12 cellular contexts compared by ENCODE assay signal in the genomic region with DNA sequence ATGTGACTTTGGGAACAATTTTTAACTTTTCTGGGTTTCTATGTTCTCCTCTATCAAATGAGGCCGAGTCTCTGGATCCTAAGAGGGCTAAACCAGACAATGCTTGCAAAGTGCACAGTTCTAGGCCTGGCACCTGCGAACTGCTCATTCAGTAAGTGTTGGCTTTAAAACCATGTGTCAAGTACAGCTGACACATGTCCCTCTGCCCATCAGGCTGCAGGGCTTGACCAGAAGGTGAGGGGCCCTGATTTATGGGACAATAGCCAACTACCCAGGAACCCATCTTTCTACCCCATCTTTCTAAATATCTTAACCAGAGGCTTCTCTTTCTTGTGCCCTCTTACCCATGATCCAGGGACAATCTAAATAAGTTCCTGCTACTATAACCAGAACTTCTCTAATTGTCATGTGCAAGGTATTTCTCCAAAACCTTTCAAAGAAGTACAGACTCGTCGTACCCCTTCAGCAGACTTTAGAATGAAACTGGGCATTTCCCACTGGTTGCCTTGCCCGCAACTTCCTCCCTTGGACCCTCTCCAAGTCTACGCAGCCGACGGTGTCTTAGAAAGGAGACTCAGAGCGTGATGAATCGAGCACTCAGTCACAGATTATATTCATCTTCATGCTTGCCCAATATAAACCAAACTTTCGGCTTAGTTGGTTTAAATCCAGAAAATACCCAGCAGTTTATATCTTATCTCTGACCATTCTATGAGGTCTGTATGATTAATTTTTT.
DNase-seq lines count a peak whose midpoint lies in the region; ATAC-seq and TF ChIP-seq lines count a peak whose summit lies in the region.
"Had no signal": no experiment of that assay in that cellular context is flagged by ENCODE, and none has a peak within 500 bp of the region (broad histone marks: within the 10 kb centered on the region; RNA-seq: fewer than 3 reads in every experiment).

No MANE protein-coding gene starts in this region.

- H3K9me2 ChIP-seq in SK-N-SH: no peaks in the 10 kb centered on the region

- H3K27me3 ChIP-seq in SK-N-SH (ENCODE audit: insufficient read depth): peaks cover 10% of the 10 kb centered on the region; the same call in 1 of the 2 replicates
- H3K27me3 ChIP-seq: neural progenitor cell had no signal

- H3K27ac ChIP-seq in SK-N-SH (ENCODE audit: low read depth in 2 of 2, low read length in 1 of 2): peak overlapping the region in 1 of 2 experiments; percentile 17; a peak in 1 of 4 replicates
- H3K27ac ChIP-seq: neural progenitor cell, stomach had no signal

- POLR2A ChIA-PET in SK-N-SH (lab: Yijun Ruan, JAX): no interaction called here

- no peak overlapping the region for H3K27ac Mint-ChIP-seq in activated naive CD4-positive, alpha-beta T cell treated with anti-CD3 and anti-CD28 coated beads, Interleukin-2, amount 10 ng/mL, durations not matched to agents 7 days and 5 days
- H3K27ac Mint-ChIP-seq in stimulated activated naive CD8-positive, alpha-beta T cell treated with anti-CD3 and anti-CD28 coated beads, Interleukin-15, amount 100 ng/mL, for 72 hours: no peak overlapping the region
- H3K27ac Mint-ChIP-seq: neural progenitor cell had no signal

- no peak overlapping the region for H3K4me3 ChIP-seq in SK-N-SH (ENCODE audit: low read depth in 2 of 2, low read length in 1 of 2)
- H3K4me3 ChIP-seq in fibroblast of pulmonary artery (replicated peaks; ENCODE audit: low read depth, low read length): no peak overlapping the region
- H3K4me3 ChIP-seq: neural progenitor cell, stomach had no signal

- CTCF ChIA-PET in activated naive CD4-positive, alpha-beta T cell treated with anti-CD3 and anti-CD28 coated beads, Interleukin-2, amount 10 ng/mL, durations not matched to agents 7 days and 5 days (lab: Charles Lee): interaction anchor here (1.3 to 1.6 kb wide), 2 partner anchors 9 to 154 kb away, joined by 4 to 5 read pairs; no protein-coding TSS in a partner anchor
- CTCF ChIA-PET in SK-N-SH (lab: Yijun Ruan, JAX): interaction anchor here (2.7 kb wide), 1 partner anchor 10 kb away, joined by 13 read pairs; no protein-coding TSS in a partner anchor

- WGBS in SK-N-SH (ENCODE audit: low lambda C conversion rate): 15% methylated on average over 11 of the region's 11 CpGs

- no peak for TF ChIP-seq EP300 in SK-N-SH (IDR thresholded peaks at IDR 0.05; ENCODE audit: borderline replicate concordance in 1 of 2, low read depth in 1 of 2, low read length in 1 of 2)

- no peaks in the 10 kb centered on the region for H3K36me3 ChIP-seq in SK-N-SH (replicated peaks in 1 of 2; ENCODE audit: control insufficient read depth in 1 of 2, insufficient read depth in 2 of 2, low read length in 1 of 2)
- H3K36me3 ChIP-seq: neural progenitor cell, stomach had no signal

- no peak overlapping the region for H3K4me3 Mint-ChIP-seq in activated naive CD4-positive, alpha-beta T cell treated with anti-CD3 and anti-CD28 coated beads, Interleukin-2, amount 10 ng/mL, durations not matched to agents 7 days and 5 days
- no peak overlapping the region for H3K4me3 Mint-ChIP-seq in stimulated activated naive CD8-positive, alpha-beta T cell treated with anti-CD3 and anti-CD28 coated beads, Interleukin-15, amount 100 ng/mL, for 72 hours
- H3K4me3 Mint-ChIP-seq: neural progenitor cell had no signal

- H3F3A ChIP-seq in SK-N-SH (replicated peaks; ENCODE audit: insufficient read depth): peaks cover 34% of the 10 kb centered on the region

- TF ChIP-seq RAD21 in SK-N-SH (IDR thresholded peaks at IDR 0.05; ENCODE audit: low read length): no peak

- peaks cover 42% of the 10 kb centered on the region for H3K4me1 Mint-ChIP-seq in activated naive CD4-positive, alpha-beta T cell treated with anti-CD3 and anti-CD28 coated beads, Interleukin-2, amount 10 ng/mL, durations not matched to agents 7 days and 5 days
- peaks cover 23% of the 10 kb centered on the region for H3K4me1 Mint-ChIP-seq in stimulated activated naive CD8-positive, alpha-beta T cell treated with anti-CD3 and anti-CD28 coated beads, Interleukin-15, amount 100 ng/mL, for 72 hours

- peaks cover 49% of the 10 kb centered on the region for H3K27me3 Mint-ChIP-seq in activated naive CD4-positive, alpha-beta T cell treated with anti-CD3 and anti-CD28 coated beads, Interleukin-2, amount 10 ng/mL, durations not matched to agents 7 days and 5 days
- peaks cover 82% of the 10 kb centered on the region for H3K27me3 Mint-ChIP-seq in stimulated activated naive CD8-positive, alpha-beta T cell treated with anti-CD3 and anti-CD28 coated beads, Interleukin-15, amount 100 ng/mL, for 72 hours

- peak; percentile 69 for ATAC-seq in stimulated activated naive CD8-positive, alpha-beta T cell treated with anti-CD3 and anti-CD28 coated beads, Interleukin-15, amount 100 ng/mL, for 72 hours
- no peak for ATAC-seq in GM19023 (IDR thresholded peaks at IDR 0.05; ENCODE audit: unreplicated experiment)

- no peaks in the 10 kb centered on the region for H3K9me3 ChIP-seq in SK-N-SH
- H3K9me3 ChIP-seq: stomach had no signal

- no peak overlapping the region; the same call in 1 of the 2 replicates for H2AFZ ChIP-seq in SK-N-SH (ENCODE audit: low read depth)
- H2AFZ ChIP-seq: neural progenitor cell had no signal

- H3K4me1 ChIP-seq in SK-N-SH (ENCODE audit: control insufficient read depth in 1 of 2, insufficient read depth in 2 of 2, low read depth in 1 of 2, low read length in 1 of 2): peaks cover 0 to 9% of the 10 kb centered on the region in 2 experiments; a peak in 1 of 4 replicates
- H3K4me1 ChIP-seq: neural progenitor cell had no signal

- H3K79me2 ChIP-seq in SK-N-SH (ENCODE audit: insufficient read depth): no peaks in the 10 kb centered on the region

- no peaks in the 10 kb centered on the region for H3K9me3 Mint-ChIP-seq in activated naive CD4-positive, alpha-beta T cell treated with anti-CD3 and anti-CD28 coated beads, Interleukin-2, amount 10 ng/mL, durations not matched to agents 7 days and 5 days
- no peaks in the 10 kb centered on the region for H3K9me3 Mint-ChIP-seq in stimulated activated naive CD8-positive, alpha-beta T cell treated with anti-CD3 and anti-CD28 coated beads, Interleukin-15, amount 100 ng/mL, for 72 hours
- H3K9me3 Mint-ChIP-seq: neural progenitor cell had no signal

- no peak overlapping the region; the same call in 1 of the 2 replicates for H3K4me2 ChIP-seq in SK-N-SH
- H3K4me2 ChIP-seq: neural progenitor cell had no signal

- TF ChIP-seq CTCF in SK-N-SH (IDR thresholded peaks at IDR 0.05) (no peak), fibroblast of pulmonary artery (IDR thresholded peaks at IDR 0.05; ENCODE audit: low read length, missing control alignments) (no peak)

- peaks cover 46% of the 10 kb centered on the region for H3K36me3 Mint-ChIP-seq in activated naive CD4-positive, alpha-beta T cell treated with anti-CD3 and anti-CD28 coated beads, Interleukin-2, amount 10 ng/mL, durations not matched to agents 7 days and 5 days
- H3K36me3 Mint-ChIP-seq: neural progenitor cell had no signal

- DNase-seq in activated naive CD4-positive, alpha-beta T cell treated with anti-CD3 and anti-CD28 coated beads, Interleukin-2, amount 10 ng/mL, durations not matched to agents 7 days and 5 days: peak; percentile 29
- DNase-seq in activated naive CD4-positive, alpha-beta T cell treated with Interleukin-2 at 50 U/mL for 16 hours: no peak
- DNase-seq in SK-N-SH (no peak), fibroblast of pulmonary artery (ENCODE audit: low read depth) (peak; percentile 80), inferior parietal cortex (ENCODE audit: extremely low spot score) (no peak), SK-N-DZ (ENCODE audit: low spot score) (no peak)
- peak in 1 of 2 donors; percentile 35 for DNase-seq in stimulated activated naive CD8-positive, alpha-beta T cell treated with anti-CD3 and anti-CD28 coated beads, Interleukin-15, amount 100 ng/mL, for 72 hours
- DNase-seq: ACHN, GF-D8, stomach had no signal

- H3K9ac ChIP-seq in SK-N-SH: no peak overlapping the region
- H3K9ac ChIP-seq: neural progenitor cell had no signal

- no peaks in the 10 kb centered on the region for H4K20me1 ChIP-seq in SK-N-SH (ENCODE audit: insufficient read depth)

TF ChIP-seq in SK-N-SH, 30 proteins besides CTCF, POLR2A, EP300 and RAD21:
- no peak for TF ChIP-seq PBX3 (IDR thresholded peaks at IDR 0.05)
- TF ChIP-seq MAX (IDR thresholded peaks at IDR 0.05; ENCODE audit: low read depth): no peak
- TF ChIP-seq EZH2phosphoT487 (IDR thresholded peaks at IDR 0.05; ENCODE audit: borderline replicate concordance, low read depth): no peak
- peak; percentile 44; the same call in 1 of the 2 replicates for TF ChIP-seq NFIC (IDR thresholded peaks at IDR 0.05; ENCODE audit: borderline replicate concordance)

Comparison
In these comparisons a context has a peak if more than half of its experiments do, and no peak if none do; other contexts are left out.
1. DNase-seq: peak in activated naive CD4-positive, alpha-beta T cell treated with anti-CD3 and anti-CD28 coated beads, Interleukin-2, amount 10 ng/mL, durations not matched to agents 7 days and 5 days (single experiment) and fibroblast of pulmonary artery (single experiment); none in activated naive CD4-positive, alpha-beta T cell treated with Interleukin-2 at 50 U/mL for 16 hours (single experiment), SK-N-SH (single experiment), inferior parietal cortex (single experiment) and SK-N-DZ (single experiment).